In genomic region chr1:181812211-181812610, GRCh38 we compare ENCODE assay signal across 24 cellular contexts.
A peak's percentile ranks its signal among the peaks of the same experiment; 100 is the strongest.
DNase-seq lines count a peak whose midpoint lies in the region; ATAC-seq and TF ChIP-seq lines count a peak whose summit lies in the region.
"Had no signal": no experiment of that assay in that cellular context is flagged by ENCODE, and none has a peak within 500 bp of the region (broad histone marks: within the 10 kb centered on the region; RNA-seq: fewer than 3 reads in every experiment).

No MANE protein-coding gene starts in this region.

- no peak overlapping the region for H3K4me3 Mint-ChIP-seq in progenitor cell of endocrine pancreas (ENCODE audit: low read depth)
- H3K4me3 Mint-ChIP-seq: CD8-positive, alpha-beta T cell had no signal

- ATAC-seq in sciatic nerve, result peak; percentile 36
- ATAC-seq: CD8-positive, alpha-beta T cell; HepG2; K562; Panc1 had no signal

- H3K27ac ChIP-seq in SJSA1, result peak overlapping the region; percentile 54
- H3K27ac ChIP-seq: 22Rv1; BLaER1 treated with 17β-estradiol and CSF1 and Interleukin-3, amounts not matched to agents 10 nM and 100 nM had no signal

- no peaks in the 10 kb centered on the region for H3K36me3 Mint-ChIP-seq in progenitor cell of endocrine pancreas (ENCODE audit: insufficient read depth)
- H3K36me3 Mint-ChIP-seq: CD8-positive, alpha-beta T cell had no signal

- H3K4me3 ChIP-seq in SJSA1, result no peak overlapping the region
- H3K4me3 ChIP-seq: BLaER1 treated with 17β-estradiol and CSF1 and Interleukin-3, amounts not matched to agents 10 nM and 100 nM; K562 had no signal

- no peaks in the 10 kb centered on the region for H3K27me3 ChIP-seq in SJSA1 (replicated peaks)
- H3K27me3 ChIP-seq: BLaER1 treated with 17β-estradiol and CSF1 and Interleukin-3, amounts not matched to agents 10 nM and 100 nM had no signal

- no peaks in the 10 kb centered on the region for H3K36me3 ChIP-seq in SJSA1
- H3K36me3 ChIP-seq: BLaER1 treated with 17β-estradiol and CSF1 and Interleukin-3, amounts not matched to agents 10 nM and 100 nM had no signal

- TF ChIP-seq CTCF in progenitor cell of endocrine pancreas (IDR thresholded peaks at IDR 0.05; ENCODE audit: unreplicated experiment), result no peak

- peaks cover 12% of the 10 kb centered on the region for H3K4me1 Mint-ChIP-seq in progenitor cell of endocrine pancreas (ENCODE audit: low read depth)

- no peaks in the 10 kb centered on the region for H3K9me3 ChIP-seq in SJSA1 (replicated peaks)
- H3K9me3 ChIP-seq: BLaER1 treated with 17β-estradiol and CSF1 and Interleukin-3, amounts not matched to agents 10 nM and 100 nM had no signal

- no peak overlapping the region for H3K27ac Mint-ChIP-seq in progenitor cell of endocrine pancreas
- H3K27ac Mint-ChIP-seq: CD8-positive, alpha-beta T cell had no signal

- intact Hi-C loops in sciatic nerve (cut with DNase I), result no loop called here

- TF ChIP-seq POLR2A in erythroblast (IDR thresholded peaks at IDR 0.05; ENCODE audit: low read length), result no peak

- no peaks in the 10 kb centered on the region for H3K27me3 Mint-ChIP-seq in progenitor cell of endocrine pancreas

- H3K4me1 ChIP-seq in SJSA1 (replicated peaks), result peaks cover 25% of the 10 kb centered on the region
- H3K4me1 ChIP-seq: BLaER1 treated with 17β-estradiol and CSF1 and Interleukin-3, amounts not matched to agents 10 nM and 100 nM had no signal

- no peaks in the 10 kb centered on the region for H3K9me3 Mint-ChIP-seq in progenitor cell of endocrine pancreas (ENCODE audit: low read depth)
- H3K9me3 Mint-ChIP-seq: CD8-positive, alpha-beta T cell had no signal

- peak; percentile 47 for DNase-seq in DMS79 treated with DMSO at 0.1 percent for 48 hours (lab: John Stamatoyannopoulos, UW)
- DNase-seq in DMS79 (lab: John Stamatoyannopoulos, UW), result no peak
- DNase-seq in NCI-H2227 (lab: John Stamatoyannopoulos, UW; ENCODE audit: unreplicated experiment), result peak; percentile 61
- DNase-seq in SJSA1 (ENCODE audit: low read depth in 1 of 2, low spot score in 2 of 2), result peak; percentile 87 to 93
- DNase-seq in sciatic nerve (ENCODE audit: low spot score), result no peak
- no peak for DNase-seq in glomerular visceral epithelial cell (ENCODE audit: extremely low spot score)
- DNase-seq in progenitor cell of endocrine pancreas (ENCODE audit: low spot score, unreplicated experiment), result no peak
- no peak for DNase-seq in erythroblast (lab: John Stamatoyannopoulos, UW)
- DNase-seq: CD8-positive, alpha-beta T cell; GDM1; GOT3; HCEC 1CT; MM.1S; NCI-H1048; NCI-H1417 treated with DMSO at 0.1 percent for 48 hours; NCI-H1930; NCI-H226; NCI-H510A treated with DMSO at 0.1 percent for 48 hours; SIG-M5 had no signal

Comparison
In these comparisons a context has a peak if more than half of its experiments do, and no peak if none do; other contexts are left out.
1. DNase-seq: peak in DMS79 treated with DMSO at 0.1 percent for 48 hours (single experiment), NCI-H2227 (single experiment) and SJSA1 (2 of 2); none in DMS79 (single experiment), sciatic nerve (single experiment), glomerular visceral epithelial cell (single experiment), progenitor cell of endocrine pancreas (single experiment) and erythroblast (0 of 2).